In the genomic region with DNA sequence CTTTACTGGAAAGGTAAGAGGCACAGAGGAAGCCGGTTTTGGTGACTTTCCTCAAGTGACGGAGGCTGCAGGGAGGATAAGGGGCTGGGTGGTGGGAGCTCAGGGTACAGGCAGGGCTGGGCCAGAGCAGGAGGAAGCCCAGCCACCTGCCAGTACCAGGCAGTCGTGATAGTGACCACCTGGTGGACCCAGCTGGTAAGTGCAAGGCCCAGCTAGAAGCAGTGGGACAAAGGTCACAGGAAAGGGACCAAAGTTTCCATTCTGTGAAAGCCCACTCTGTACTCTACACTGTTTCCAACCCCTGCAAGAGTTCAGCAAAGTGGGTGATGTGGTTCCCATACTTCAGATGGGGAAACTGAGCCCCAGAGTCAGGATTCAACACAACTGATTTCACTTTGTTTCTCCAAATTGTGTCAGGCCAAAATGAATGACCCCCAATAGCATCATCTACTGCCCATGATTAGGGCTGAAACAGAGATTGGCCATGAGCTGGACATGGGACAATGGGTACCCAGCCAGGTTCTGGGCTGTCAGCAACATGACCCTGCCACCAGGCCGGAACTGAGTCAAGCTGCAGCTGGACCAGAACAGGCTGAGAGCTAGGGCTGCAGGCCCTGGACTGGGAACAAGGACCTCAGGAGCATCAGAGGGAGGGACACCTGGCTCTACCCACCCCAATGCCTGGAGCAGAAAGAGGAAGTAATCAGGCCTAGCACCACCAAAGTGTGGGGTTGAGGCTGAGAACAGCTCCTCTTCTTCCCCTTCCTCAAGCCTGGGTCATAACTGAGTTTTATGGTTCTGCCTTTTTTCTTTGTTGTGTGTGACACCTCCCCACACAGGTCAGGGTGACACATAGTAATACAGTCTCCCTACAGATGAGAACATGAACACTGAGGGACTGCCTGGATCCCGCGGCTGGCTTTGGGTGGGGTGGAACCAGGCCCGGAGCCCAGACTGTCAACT, we compare ENCODE assay signal across 8 cellular contexts. TPM values are rescaled to one million over a fixed set of nuclear protein-coding genes. Genes with fewer than 3 reads are reported as not detected.
DNase-seq lines count a peak whose midpoint lies in the region; ATAC-seq and TF ChIP-seq lines count a peak whose summit lies in the region.

No MANE protein-coding gene starts in this region.

- 73 to 81% (median 79%) methylated on average over 7 of the region's 7 CpGs for WGBS in stomach, 5 donors
- WGBS in suprapubic skin = 94% methylated on average over 6 of the region's 7 CpGs

- DNase-seq in D341Med (ENCODE audit: low spot score) (peak; percentile 62), HPDE6-E6E7 (ENCODE audit: extremely low spot score) (peak; percentile 44), left ventricle myocardium inferior (no peak), stomach (peak; percentile 31), suprapubic skin (ENCODE audit: low spot score in 2 of 2) (no peak)
- DNase-seq in activated CD4-positive, CD25-positive, alpha-beta regulatory T cell treated with anti-CD3 and anti-CD28 coated beads, Interleukin-2, amount 50 U/mL, for 72 hours = no peak

- TF ChIP-seq EP300 in stomach (IDR thresholded peaks at IDR 0.05) (no peak), suprapubic skin (IDR thresholded peaks at IDR 0.05) (no peak)

- intact Hi-C loops in left ventricle myocardium inferior (cut with micrococcal nuclease) = no loop called here
- intact Hi-C loops in stomach (cut with DNase I; ENCODE audit: low total_unique reads) = no loop called here

- no peaks in the 10 kb centered on the region for H3K27me3 ChIP-seq in left ventricle myocardium inferior (ENCODE audit: low read depth)
- no peaks in the 10 kb centered on the region for H3K27me3 ChIP-seq in stomach
- no peaks in the 10 kb centered on the region for H3K27me3 ChIP-seq in suprapubic skin

- peaks cover 34% of the 10 kb centered on the region for H3K4me1 ChIP-seq in left ventricle myocardium inferior
- H3K4me1 ChIP-seq in stomach = peaks cover 0 to 4% (median 0%) of the 10 kb centered on the region in 4 donors
- H3K4me1 ChIP-seq in suprapubic skin = no peaks in the 10 kb centered on the region

- ATAC-seq in GM18907 (IDR thresholded peaks at IDR 0.05; ENCODE audit: unreplicated experiment) = no peak

- H3K27ac ChIP-seq in VCaP (no peak overlapping the region), left ventricle myocardium inferior (replicated peaks) (no peak overlapping the region), stomach (no peak overlapping the region), suprapubic skin (no peak overlapping the region)

- TF ChIP-seq POLR2A in stomach (IDR thresholded peaks at IDR 0.05) (no peak), suprapubic skin (IDR thresholded peaks at IDR 0.05) (no peak)

- no peak overlapping the region for H3K4me3 ChIP-seq in left ventricle myocardium inferior
- no peak overlapping the region for H3K4me3 ChIP-seq in stomach
- H3K4me3 ChIP-seq in suprapubic skin = no peak overlapping the region

- H3K36me3 ChIP-seq in left ventricle myocardium inferior (no peaks in the 10 kb centered on the region), stomach (no peaks in the 10 kb centered on the region), suprapubic skin (no peaks in the 10 kb centered on the region)

- H3K9me3 ChIP-seq in left ventricle myocardium inferior (replicated peaks) (no peaks in the 10 kb centered on the region), stomach (no peaks in the 10 kb centered on the region), suprapubic skin (no peaks in the 10 kb centered on the region)

- TF ChIP-seq CTCF in VCaP (conservative IDR thresholded peaks at IDR 0.05) (peak; percentile 96), left ventricle myocardium inferior (IDR thresholded peaks at IDR 0.05; ENCODE audit: borderline replicate concordance) (peak; percentile 52), stomach (IDR thresholded peaks at IDR 0.05) (peak in 5 of 7 experiments; percentile 32 to 41 (median 37)), suprapubic skin (IDR thresholded peaks at IDR 0.05) (peak in 1 of 2 donors; percentile 49)

RNA-seq across cellular contexts. Expression of a gene that starts 50.2 kb away (rescaled TPM):
- total RNA-seq in left ventricle myocardium inferior (4.8 TPM), stomach (10 to 100 TPM in 1 of 5 donors, 1 to 10 TPM in 4; 1.2 to 10.7 (median 3.5) TPM), suprapubic skin (under 1 TPM; 0.30 to 0.72 (median 0.37) TPM)
- under 1 TPM; 0.19 to 0.31 (median 0.25) TPM for polyA plus RNA-seq in stomach

Comparison
In these comparisons a context has a peak if more than half of its experiments do, and no peak if none do; other contexts are left out.
1. DNase-seq: peak in D341Med (single experiment), HPDE6-E6E7 (single experiment) and stomach (single experiment); none in left ventricle myocardium inferior (single experiment), activated CD4-positive, CD25-positive, alpha-beta regulatory T cell treated with anti-CD3 and anti-CD28 coated beads, Interleukin-2, amount 50 U/mL, for 72 hours (single experiment) and suprapubic skin (0 of 2).